Comparison of ENCODE assay signal across 17 cellular contexts in the genomic region with DNA sequence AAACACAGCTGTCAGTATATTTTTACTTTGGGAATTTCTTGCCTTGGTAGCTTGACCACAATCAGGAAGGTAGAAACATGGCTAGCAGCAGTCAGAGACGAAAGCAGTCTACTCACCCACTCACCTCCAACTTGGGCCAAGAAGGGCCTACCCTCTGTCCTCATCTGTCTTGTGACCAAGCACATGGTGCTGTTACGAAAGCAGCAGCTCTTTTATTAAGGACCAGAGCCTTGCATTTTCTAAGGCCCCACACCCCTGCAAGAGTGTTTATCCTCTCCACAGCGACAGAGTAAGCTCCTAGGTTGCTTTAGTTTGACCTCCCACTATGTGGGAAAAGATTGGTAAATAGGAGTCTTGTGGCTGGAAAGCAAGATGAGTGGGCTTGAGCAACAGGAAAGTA. TPM values are rescaled to one million over a fixed set of nuclear protein-coding genes. Genes with fewer than 3 reads are reported as not detected.
A peak's percentile ranks its signal among the peaks of the same experiment; 100 is the strongest.
DNase-seq lines count a peak whose midpoint lies in the region; TF ChIP-seq lines count a peak whose summit lies in the region.
"Had no signal": no experiment of that assay in that cellular context is flagged by ENCODE, and none has a peak within 500 bp of the region (broad histone marks: within the 10 kb centered on the region; RNA-seq: fewer than 3 reads in every experiment).

No MANE protein-coding gene starts in this region.

- H3K4me1 Mint-ChIP-seq in osteocyte (ENCODE audit: unreplicated experiment): no peaks in the 10 kb centered on the region
- H3K4me1 Mint-ChIP-seq: CD14-positive monocyte had no signal

- peaks cover 1% of the 10 kb centered on the region for H3K36me3 Mint-ChIP-seq in osteocyte (ENCODE audit: unreplicated experiment)
- H3K36me3 Mint-ChIP-seq: CD14-positive monocyte had no signal

- no peaks in the 10 kb centered on the region for H3K36me3 ChIP-seq in smooth muscle cell (ENCODE audit: low read depth)
- H3K36me3 ChIP-seq: pancreas, tibial artery had no signal

- peak overlapping the region; percentile 79 for H2AFZ ChIP-seq in smooth muscle cell (ENCODE audit: low read depth)

- no peaks in the 10 kb centered on the region for H4K20me1 ChIP-seq in smooth muscle cell (ENCODE audit: low read depth)

- DNase-seq in HCEC 1CT (peak; percentile 25), cardiac fibroblast (ENCODE audit: low read depth in 2 of 2) (peak; percentile 35 to 55), medulla oblongata (ENCODE audit: extremely low spot score) (peak; percentile 31), smooth muscle cell (lab: John Stamatoyannopoulos, UW; ENCODE audit: unreplicated experiment) (no peak), AG20443 (ENCODE audit: low spot score) (no peak), NCI-H446 (lab: John Stamatoyannopoulos, UW) (no peak), osteocyte (ENCODE audit: extremely low spot score, unreplicated experiment) (no peak)
- DNase-seq: activated CD8-positive, alpha-beta memory T cell treated with anti-CD3 and anti-CD28 coated beads for 24 hours; activated gamma-delta T cell treated with Interleukin-2 at 50 U/mL for 16 hours; central memory CD4-positive, alpha-beta T cell; NCI-H1092; NCI-H2227 treated with DMSO at 0.1 percent for 48 hours; SK-N-SH had no signal

- no peak overlapping the region for H3K27ac Mint-ChIP-seq in osteocyte (ENCODE audit: unreplicated experiment)
- H3K27ac Mint-ChIP-seq: CD14-positive monocyte had no signal

- no peak overlapping the region for H3K4me2 ChIP-seq in smooth muscle cell
- H3K4me2 ChIP-seq: SK-N-SH had no signal

- no peaks in the 10 kb centered on the region for H3K79me2 ChIP-seq in smooth muscle cell (ENCODE audit: low read depth)

- H3K4me3 ChIP-seq in cardiac fibroblast (replicated peaks in 1 of 2; ENCODE audit: low read depth in 2 of 2, low read length in 2 of 2) (no peak overlapping the region), smooth muscle cell (no peak overlapping the region)
- H3K4me3 ChIP-seq: pancreas, tibial artery had no signal

- no peak overlapping the region for H3K27ac ChIP-seq in smooth muscle cell (ENCODE audit: low read depth)
- H3K27ac ChIP-seq: pancreas, tibial artery had no signal

- WGBS in smooth muscle cell (ENCODE audit: low lambda C conversion rate): 51% methylated on average over 3 of the region's 3 CpGs

- no peaks in the 10 kb centered on the region for H3K27me3 ChIP-seq in smooth muscle cell (ENCODE audit: low read depth)
- H3K27me3 ChIP-seq: pancreas, tibial artery had no signal

- TF ChIP-seq CTCF in cardiac fibroblast (IDR thresholded peaks at IDR 0.05; ENCODE audit: low read depth, low read length): no peak
- TF ChIP-seq CTCF in smooth muscle cell (IDR thresholded peaks at IDR 0.05; ENCODE audit: borderline replicate concordance, insufficient read depth, poor library complexity, severe bottlenecking): no peak
- TF ChIP-seq CTCF in osteocyte (IDR thresholded peaks at IDR 0.05): no peak

- H3K9me3 ChIP-seq in smooth muscle cell (replicated peaks; ENCODE audit: low read depth): no peaks in the 10 kb centered on the region
- H3K9me3 ChIP-seq: pancreas, SK-N-SH, tibial artery had no signal

- H3K9ac ChIP-seq in smooth muscle cell (ENCODE audit: low read depth): no peak overlapping the region
- H3K9ac ChIP-seq: SK-N-SH had no signal

- H3K27me3 Mint-ChIP-seq in osteocyte (ENCODE audit: unreplicated experiment): no peaks in the 10 kb centered on the region

- no peak overlapping the region for H3K4me3 Mint-ChIP-seq in osteocyte (ENCODE audit: unreplicated experiment)
- H3K4me3 Mint-ChIP-seq: CD14-positive monocyte had no signal

- H3K4me1 ChIP-seq in smooth muscle cell (ENCODE audit: low read depth): no peaks in the 10 kb centered on the region
- H3K4me1 ChIP-seq: tibial artery had no signal

- H3K9me3 Mint-ChIP-seq in osteocyte (ENCODE audit: unreplicated experiment): peaks cover 3% of the 10 kb centered on the region

- no peaks in the 10 kb centered on the region for H3F3A ChIP-seq in smooth muscle cell (ENCODE audit: low read depth)

RNA-seq across cellular contexts. Expression of gene MSTN, which starts 31.3 kb away (rescaled TPM):
- total RNA-seq in smooth muscle cell (0.09 TPM in 1 of 2 replicates, not detected in the other), osteocyte (0.89 and 1.1 TPM in 2 replicates)
- polyA plus RNA-seq in smooth muscle cell: not detected in 2 replicates
- total RNA-seq: lung microvascular endothelial cell had no signal
- polyA plus RNA-seq: CD14-positive monocyte had no signal

Comparison
In these comparisons a context has a peak if more than half of its experiments do, and no peak if none do; other contexts are left out.
1. DNase-seq: peak in HCEC 1CT (single experiment), cardiac fibroblast (2 of 2) and medulla oblongata (single experiment); none in smooth muscle cell (single experiment), AG20443 (single experiment), NCI-H446 (0 of 2) and osteocyte (single experiment).